In genomic region chr20:35232575-35232974, GRCh38 we compare ENCODE assay signal across 17 cellular contexts. TPM values are rescaled to one million over a fixed set of nuclear protein-coding genes. Genes with fewer than 3 reads are reported as not detected.
DNase-seq lines count a peak whose midpoint lies in the region; ATAC-seq, FAIRE-seq and TF ChIP-seq lines count a peak whose summit lies in the region.
"Had no signal": no experiment of that assay in that cellular context is flagged by ENCODE, and none has a peak within 500 bp of the region (broad histone marks: within the 10 kb centered on the region; RNA-seq: fewer than 3 reads in every experiment).

No MANE protein-coding gene starts in this region.

- H3K4me2 ChIP-seq in astrocyte (ENCODE audit: low read length), result peak overlapping the region; percentile 29

- no peak overlapping the region for H3K4me3 ChIP-seq in astrocyte (ENCODE audit: insufficient read depth, low read depth, low read length)

- ATAC-seq in GM18502 (IDR thresholded peaks at IDR 0.05; ENCODE audit: poor library complexity, unreplicated experiment), result no peak

- H3K9ac ChIP-seq in astrocyte (ENCODE audit: low read length), result no peak overlapping the region
- H3K9ac ChIP-seq: parathyroid adenoma had no signal

- H3K36me3 Mint-ChIP-seq in astrocyte (ENCODE audit: low read depth, unreplicated experiment) (peaks cover 3% of the 10 kb centered on the region), glutamatergic neuron (ENCODE audit: unreplicated experiment) (no peaks in the 10 kb centered on the region)

- no peak for FAIRE-seq in astrocyte (lab: Jason Lieb, UNC)

- H3K4me1 ChIP-seq in astrocyte (ENCODE audit: insufficient read depth, low read length), result peaks cover 5% of the 10 kb centered on the region

- H3K27me3 Mint-ChIP-seq in astrocyte (ENCODE audit: low read depth, unreplicated experiment) (peaks cover 18% of the 10 kb centered on the region), glutamatergic neuron (ENCODE audit: unreplicated experiment) (no peaks in the 10 kb centered on the region)

- H3K9me3 Mint-ChIP-seq in astrocyte (ENCODE audit: unreplicated experiment), result peaks cover 8% of the 10 kb centered on the region
- peaks cover 5% of the 10 kb centered on the region for H3K9me3 Mint-ChIP-seq in glutamatergic neuron (ENCODE audit: unreplicated experiment)
- H3K9me3 Mint-ChIP-seq: activated CD4-positive, alpha-beta memory T cell treated with anti-CD3 and anti-CD28 coated beads, Interleukin-2, amount 10 ng/mL, durations not matched to agents 7 days and 5 days; activated naive CD4-positive, alpha-beta T cell treated with anti-CD3 and anti-CD28 coated beads, Interleukin-2, amount 10 ng/mL, durations not matched to agents 7 days and 5 days; stimulated activated naive CD8-positive, alpha-beta T cell treated with anti-CD3 and anti-CD28 coated beads, Interleukin-15, Interleukin-2, amounts not matched to agents 100 ng/mL and 50 ng/mL, for 24 hours had no signal

- peaks cover 5% of the 10 kb centered on the region for H3K27me3 ChIP-seq in astrocyte (ENCODE audit: insufficient read depth, low read length)

- H3K36me3 ChIP-seq in astrocyte (ENCODE audit: insufficient read depth, low read length), result no peaks in the 10 kb centered on the region

- TF ChIP-seq CTCF in astrocyte (IDR thresholded peaks at IDR 0.05; ENCODE audit: insufficient read depth, low read depth, low read length), result no peak
- no peak for TF ChIP-seq CTCF in glutamatergic neuron (IDR thresholded peaks at IDR 0.05; ENCODE audit: partially characterized antibody, unreplicated experiment)

- no peaks in the 10 kb centered on the region for H3K9me3 ChIP-seq in astrocyte (ENCODE audit: insufficient read depth, low read depth, low read length)

- peaks cover 6% of the 10 kb centered on the region for H3K4me1 Mint-ChIP-seq in astrocyte (ENCODE audit: low read depth, unreplicated experiment)
- peaks cover 6% of the 10 kb centered on the region for H3K4me1 Mint-ChIP-seq in glutamatergic neuron (ENCODE audit: low read depth, unreplicated experiment)
- H3K4me1 Mint-ChIP-seq: activated naive CD4-positive, alpha-beta T cell treated with anti-CD3 and anti-CD28 coated beads, Interleukin-2, amount 10 ng/mL, durations not matched to agents 7 days and 5 days had no signal

- H3K27ac Mint-ChIP-seq in astrocyte (ENCODE audit: unreplicated experiment) (no peak overlapping the region), glutamatergic neuron (ENCODE audit: unreplicated experiment) (no peak overlapping the region)
- H3K27ac Mint-ChIP-seq: activated CD4-positive, alpha-beta memory T cell treated with anti-CD3 and anti-CD28 coated beads, Interleukin-2, amount 10 ng/mL, durations not matched to agents 7 days and 5 days; activated naive CD4-positive, alpha-beta T cell treated with anti-CD3 and anti-CD28 coated beads, Interleukin-2, amount 10 ng/mL, durations not matched to agents 7 days and 5 days; stimulated activated naive CD8-positive, alpha-beta T cell treated with anti-CD3 and anti-CD28 coated beads, Interleukin-15, Interleukin-2, amounts not matched to agents 100 ng/mL and 50 ng/mL, for 24 hours had no signal

- H4K20me1 ChIP-seq in astrocyte (ENCODE audit: insufficient read depth, low read length), result no peaks in the 10 kb centered on the region

- H3K27ac ChIP-seq in astrocyte (ENCODE audit: low read depth, low read length), result no peak overlapping the region
- H3K27ac ChIP-seq: parathyroid adenoma had no signal

- H3K79me2 ChIP-seq in astrocyte (ENCODE audit: insufficient read depth, low read length), result no peaks in the 10 kb centered on the region

- peak; percentile 85 for DNase-seq in DMS79 treated with DMSO at 0.1 percent for 48 hours (lab: John Stamatoyannopoulos, UW)
- DNase-seq in NCI-H1105 (lab: John Stamatoyannopoulos, UW), result peak; percentile 14
- peak; percentile 89 for DNase-seq in astrocyte (ENCODE audit: low read depth)
- DNase-seq in kidney tubule cell (ENCODE audit: low spot score), result peak; percentile 70
- DNase-seq in glutamatergic neuron, result no peak
- no peak for DNase-seq in NCI-H2081 treated with DMSO at 0.1 percent for 48 hours (lab: John Stamatoyannopoulos, UW)
- DNase-seq in COLO668 (lab: John Stamatoyannopoulos, UW; ENCODE audit: unreplicated experiment), result no peak
- DNase-seq: activated CD4-positive, alpha-beta memory T cell treated with anti-CD3 and anti-CD28 coated beads, Interleukin-2, amount 10 ng/mL, durations not matched to agents 7 days and 5 days; activated naive CD4-positive, alpha-beta T cell treated with anti-CD3 and anti-CD28 coated beads, Interleukin-2, amount 10 ng/mL, durations not matched to agents 7 days and 5 days; Calu3; mesendoderm; MM.1S; stimulated activated CD4-positive, alpha-beta T cell treated with anti-CD3 and anti-CD28 coated beads, Interleukin-4, amount 100 ng/mL, for 1 hour; T-helper 9 cell had no signal

- H3K4me3 Mint-ChIP-seq in astrocyte (ENCODE audit: unreplicated experiment) (no peak overlapping the region), glutamatergic neuron (ENCODE audit: unreplicated experiment) (no peak overlapping the region)
- H3K4me3 Mint-ChIP-seq: activated CD4-positive, alpha-beta memory T cell treated with anti-CD3 and anti-CD28 coated beads, Interleukin-2, amount 10 ng/mL, durations not matched to agents 7 days and 5 days; activated naive CD4-positive, alpha-beta T cell treated with anti-CD3 and anti-CD28 coated beads, Interleukin-2, amount 10 ng/mL, durations not matched to agents 7 days and 5 days; stimulated activated naive CD8-positive, alpha-beta T cell treated with anti-CD3 and anti-CD28 coated beads, Interleukin-15, Interleukin-2, amounts not matched to agents 100 ng/mL and 50 ng/mL, for 24 hours had no signal

- no peak overlapping the region for H2AFZ ChIP-seq in astrocyte (ENCODE audit: low read depth, low read length)
- H2AFZ ChIP-seq: parathyroid adenoma had no signal

RNA-seq across cellular contexts. Expression of gene MMP24, which starts 6.1 kb away (rescaled TPM):
- total RNA-seq in astrocyte (13.7 and 15.6 TPM in 2 replicates), glutamatergic neuron (ENCODE audit: unreplicated experiment) (19.0 TPM)
- total RNA-seq: activated CD4-positive, alpha-beta memory T cell treated with anti-CD3 and anti-CD28 coated beads, Interleukin-2, amount 10 ng/mL, durations not matched to agents 7 days and 5 days had no signal

RNA-seq across cellular contexts. Expression of gene MMP24OS, which starts 45.3 kb away (rescaled TPM):
- total RNA-seq in astrocyte (79.8 and 86.5 TPM in 2 replicates), glutamatergic neuron (ENCODE audit: unreplicated experiment) (99.0 TPM)

RNA-seq across cellular contexts. Expression of gene EIF6, which starts 52.0 kb away (rescaled TPM):
- total RNA-seq in astrocyte (232 and 271 TPM in 2 replicates), glutamatergic neuron (ENCODE audit: unreplicated experiment) (85.2 TPM)

RNA-seq across cellular contexts. Expression of gene FAM83C, which starts 59.6 kb away (rescaled TPM):
- total RNA-seq in astrocyte (not detected in 2 replicates), glutamatergic neuron (ENCODE audit: unreplicated experiment) (not detected)
- total RNA-seq: activated CD4-positive, alpha-beta memory T cell treated with anti-CD3 and anti-CD28 coated beads, Interleukin-2, amount 10 ng/mL, durations not matched to agents 7 days and 5 days; Calu3 had no signal

Comparison
In these comparisons a context has a peak if more than half of its experiments do, and no peak if none do; other contexts are left out.
1. DNase-seq: peak in DMS79 treated with DMSO at 0.1 percent for 48 hours (single experiment), NCI-H1105 (single experiment), astrocyte (single experiment) and kidney tubule cell (single experiment); none in glutamatergic neuron (single experiment), NCI-H2081 treated with DMSO at 0.1 percent for 48 hours (single experiment) and COLO668 (single experiment).